1 cellular context compared by ENCODE assay signal in the genomic region with DNA sequence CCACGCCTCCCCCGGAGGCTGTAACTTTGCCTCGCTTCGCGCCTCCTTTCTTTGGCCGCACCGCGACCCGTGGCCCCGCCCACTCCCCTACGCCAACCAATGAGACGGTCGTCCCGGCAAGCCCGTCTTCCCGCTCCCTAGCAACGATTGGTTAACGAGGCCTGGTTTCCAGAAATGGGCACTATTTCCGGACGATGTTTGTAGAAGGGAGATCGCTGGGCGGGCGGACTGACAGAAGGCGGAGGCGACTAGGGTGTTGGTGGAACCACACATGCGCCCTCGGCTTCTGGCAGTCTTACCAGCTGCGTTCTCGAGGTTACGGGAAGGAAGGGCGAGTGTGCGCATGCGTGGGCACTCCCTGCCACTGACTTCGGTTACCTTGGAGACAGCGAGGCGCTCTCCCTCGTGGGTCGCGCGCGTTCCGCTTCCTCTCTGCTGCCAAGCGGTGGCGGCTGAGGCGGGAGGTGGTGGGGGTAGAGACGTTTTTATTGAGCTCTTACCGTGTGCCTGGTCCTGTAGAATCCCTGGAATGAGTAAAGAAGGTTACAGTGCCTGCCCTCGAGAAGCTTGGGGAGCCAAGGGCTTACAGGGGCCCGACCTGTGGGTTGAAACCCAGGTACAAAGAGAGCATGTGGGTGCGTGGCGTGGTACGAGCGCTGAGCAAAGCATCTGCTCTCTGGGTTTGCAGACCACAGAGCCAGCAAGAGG.
TF ChIP-seq lines count a peak whose summit lies in the region.

No MANE protein-coding gene starts in this region.

TF ChIP-seq in HepG2, 621 proteins besides CTCF, POLR2A, EP300 and RAD21 (continued from another document and continues in another):
- TF ChIP-seq SP5 (CRISPR knock-in tag; IDR thresholded peaks at IDR 0.05; ENCODE audit: borderline replicate concordance, low read depth), result peak; percentile 71; the same call in 1 of the 2 replicates
- no peak for TF ChIP-seq ARID3A (IDR thresholded peaks at IDR 0.05; ENCODE audit: low read depth, low read length)
- peak; percentile 64; the same call in 1 of the 2 replicates for TF ChIP-seq ELF3 (CRISPR knock-in tag; IDR thresholded peaks at IDR 0.05)
- no peak for TF ChIP-seq BRCA1 (CRISPR knock-in tag; IDR thresholded peaks at IDR 0.05)
- TF ChIP-seq ZZZ3 (CRISPR knock-in tag; IDR thresholded peaks at IDR 0.05; ENCODE audit: borderline replicate concordance), result no peak
- TF ChIP-seq ZNF652 (CRISPR knock-in tag; IDR thresholded peaks at IDR 0.05; ENCODE audit: borderline replicate concordance, low read depth), result no peak
- peak; percentile 52; the same call in 1 of the 2 replicates for TF ChIP-seq FOXK1 (CRISPR knock-in tag; IDR thresholded peaks at IDR 0.05; ENCODE audit: borderline replicate concordance, low read depth)
- TF ChIP-seq, protein P1, sequence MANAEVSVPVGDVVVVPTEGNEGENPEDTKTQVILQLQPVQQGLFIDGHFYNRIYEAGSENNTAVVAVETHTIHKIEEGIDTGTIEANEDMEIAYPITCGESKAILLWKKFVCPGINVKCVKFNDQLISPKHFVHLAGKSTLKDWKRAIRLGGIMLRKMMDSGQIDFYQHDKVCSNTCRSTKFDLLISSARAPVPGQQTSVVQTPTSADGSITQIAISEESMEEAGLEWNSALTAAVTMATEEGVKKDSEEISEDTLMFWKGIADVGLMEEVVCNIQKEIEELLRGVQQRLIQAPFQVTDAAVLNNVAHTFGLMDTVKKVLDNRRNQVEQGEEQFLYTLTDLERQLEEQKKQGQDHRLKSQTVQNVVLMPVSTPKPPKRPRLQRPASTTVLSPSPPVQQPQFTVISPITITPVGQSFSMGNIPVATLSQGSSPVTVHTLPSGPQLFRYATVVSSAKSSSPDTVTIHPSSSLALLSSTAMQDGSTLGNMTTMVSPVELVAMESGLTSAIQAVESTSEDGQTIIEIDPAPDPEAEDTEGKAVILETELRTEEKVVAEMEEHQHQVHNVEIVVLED (CRISPR knock-in tag; IDR thresholded peaks at IDR 0.05; ENCODE audit: borderline replicate concordance), result 0 out of 2 replicates have a peak, but pooled peaks have one; percentile 33
- 0 out of 2 replicates have a peak, but pooled peaks have one; percentile 28 for TF ChIP-seq ZNF550 (CRISPR knock-in tag; IDR thresholded peaks at IDR 0.05; ENCODE audit: borderline replicate concordance)
- TF ChIP-seq, protein P2, sequence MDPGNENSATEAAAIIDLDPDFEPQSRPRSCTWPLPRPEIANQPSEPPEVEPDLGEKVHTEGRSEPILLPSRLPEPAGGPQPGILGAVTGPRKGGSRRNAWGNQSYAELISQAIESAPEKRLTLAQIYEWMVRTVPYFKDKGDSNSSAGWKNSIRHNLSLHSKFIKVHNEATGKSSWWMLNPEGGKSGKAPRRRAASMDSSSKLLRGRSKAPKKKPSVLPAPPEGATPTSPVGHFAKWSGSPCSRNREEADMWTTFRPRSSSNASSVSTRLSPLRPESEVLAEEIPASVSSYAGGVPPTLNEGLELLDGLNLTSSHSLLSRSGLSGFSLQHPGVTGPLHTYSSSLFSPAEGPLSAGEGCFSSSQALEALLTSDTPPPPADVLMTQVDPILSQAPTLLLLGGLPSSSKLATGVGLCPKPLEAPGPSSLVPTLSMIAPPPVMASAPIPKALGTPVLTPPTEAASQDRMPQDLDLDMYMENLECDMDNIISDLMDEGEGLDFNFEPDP (CRISPR knock-in tag; conservative IDR thresholded peaks at IDR 0.05), result no peak
- no peak; the same call in 1 of the 2 replicates for TF ChIP-seq ATF7-NPFF (CRISPR knock-in tag; IDR thresholded peaks at IDR 0.05; ENCODE audit: low read depth)
- no peak; the same call in 1 of the 2 replicates for TF ChIP-seq SALL2 (CRISPR knock-in tag; IDR thresholded peaks at IDR 0.05)
- no peak for TF ChIP-seq ZNF12 (CRISPR knock-in tag; IDR thresholded peaks at IDR 0.05)
- TF ChIP-seq, protein P3, sequence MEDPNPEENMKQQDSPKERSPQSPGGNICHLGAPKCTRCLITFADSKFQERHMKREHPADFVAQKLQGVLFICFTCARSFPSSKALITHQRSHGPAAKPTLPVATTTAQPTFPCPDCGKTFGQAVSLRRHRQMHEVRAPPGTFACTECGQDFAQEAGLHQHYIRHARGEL (CRISPR knock-in tag; IDR thresholded peaks at IDR 0.05), result no peak
- no peak for TF ChIP-seq ZFP62 (CRISPR knock-in tag; IDR thresholded peaks at IDR 0.05)
- TF ChIP-seq PATZ1 (CRISPR knock-in tag; IDR thresholded peaks at IDR 0.05), result peak; percentile 6; the same call in 1 of the 2 replicates
- TF ChIP-seq NFATC3 (CRISPR knock-in tag; IDR thresholded peaks at IDR 0.05), result no peak
- no peak; the same call in 1 of the 2 replicates for TF ChIP-seq TARDBP (CRISPR knock-in tag; IDR thresholded peaks at IDR 0.05)
- no peak for TF ChIP-seq ZBTB3 (CRISPR knock-in tag; IDR thresholded peaks at IDR 0.05; ENCODE audit: borderline replicate concordance, low read depth)
- TF ChIP-seq ATF7 (IDR thresholded peaks at IDR 0.05), result no peak
- TF ChIP-seq ATF7 (CRISPR knock-in tag; IDR thresholded peaks at IDR 0.05), result no peak
- TF ChIP-seq ZNF563 (CRISPR knock-in tag; IDR thresholded peaks at IDR 0.05), result peak; percentile 11; the same call in 1 of the 2 replicates
- TF ChIP-seq ZNF746 (CRISPR knock-in tag; IDR thresholded peaks at IDR 0.05), result no peak
- no peak for TF ChIP-seq ZNF556 (CRISPR knock-in tag; IDR thresholded peaks at IDR 0.05; ENCODE audit: borderline replicate concordance)
- TF ChIP-seq ZBTB34 (CRISPR knock-in tag; IDR thresholded peaks at IDR 0.05), result no peak
- peak; percentile 85 for TF ChIP-seq ZNF687 (CRISPR knock-in tag; IDR thresholded peaks at IDR 0.05)
- no peak for TF ChIP-seq ZXDC (CRISPR knock-in tag; IDR thresholded peaks at IDR 0.05)
- TF ChIP-seq ZNF343 (CRISPR knock-in tag; IDR thresholded peaks at IDR 0.05), result peak; percentile 87
- no peak for TF ChIP-seq ZNF674 (CRISPR knock-in tag; IDR thresholded peaks at IDR 0.05; ENCODE audit: low read depth)
- TF ChIP-seq ZBTB44 (CRISPR knock-in tag; IDR thresholded peaks at IDR 0.05), result no peak
- peak; percentile 69 for TF ChIP-seq CREM (IDR thresholded peaks at IDR 0.05)
- no peak for TF ChIP-seq CREM (CRISPR knock-in tag; IDR thresholded peaks at IDR 0.05)
- peak; percentile 70; the same call in 1 of the 2 replicates for TF ChIP-seq ZNF614 (CRISPR knock-in tag; IDR thresholded peaks at IDR 0.05; ENCODE audit: borderline replicate concordance)
- no peak for TF ChIP-seq IRX3 (CRISPR knock-in tag; IDR thresholded peaks at IDR 0.05; ENCODE audit: borderline replicate concordance, low read depth)
- TF ChIP-seq, protein P4, sequence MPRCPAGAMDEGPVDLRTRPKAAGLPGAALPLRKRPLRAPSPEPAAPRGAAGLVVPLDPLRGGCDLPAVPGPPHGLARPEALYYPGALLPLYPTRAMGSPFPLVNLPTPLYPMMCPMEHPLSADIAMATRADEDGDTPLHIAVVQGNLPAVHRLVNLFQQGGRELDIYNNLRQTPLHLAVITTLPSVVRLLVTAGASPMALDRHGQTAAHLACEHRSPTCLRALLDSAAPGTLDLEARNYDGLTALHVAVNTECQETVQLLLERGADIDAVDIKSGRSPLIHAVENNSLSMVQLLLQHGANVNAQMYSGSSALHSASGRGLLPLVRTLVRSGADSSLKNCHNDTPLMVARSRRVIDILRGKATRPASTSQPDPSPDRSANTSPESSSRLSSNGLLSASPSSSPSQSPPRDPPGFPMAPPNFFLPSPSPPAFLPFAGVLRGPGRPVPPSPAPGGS (CRISPR knock-in tag; IDR thresholded peaks at IDR 0.05), result no peak; the same call in 1 of the 2 replicates
- TF ChIP-seq ASH2L (IDR thresholded peaks at IDR 0.05; ENCODE audit: insufficient read length, low read depth, low read length), result no peak
